ENCODE assay signal across 16 cellular contexts in genomic region chr6:48280035-48280434, GRCh38.
"Had no signal": no experiment of that assay in that cellular context is flagged by ENCODE, and none has a peak within 500 bp of the region (broad histone marks: within the 10 kb centered on the region; RNA-seq: fewer than 3 reads in every experiment).

No MANE protein-coding gene starts in this region.

- H3K4me3 ChIP-seq: pancreas, tibial artery, upper lobe of left lung, vagina had no signal

- H3K27ac ChIP-seq: foreskin keratinocyte, pancreas, tibial artery, upper lobe of left lung, vagina had no signal

- H3K27ac Mint-ChIP-seq: naive B cell; nephron; progenitor cell of endocrine pancreas; stimulated activated effector memory CD8-positive, alpha-beta T cell treated with anti-CD3 and anti-CD28 coated beads, Interleukin-12 subunit alpha, Interleukin-12 subunit beta, amount 100 ng/mL, for 72 hours had no signal

- DNase-seq: dermis blood vessel endothelial cell; foreskin keratinocyte; mesendoderm; naive B cell; occipital lobe; pancreas; right cardiac atrium; stimulated activated CD4-positive, alpha-beta T cell treated with anti-CD3 and anti-CD28 coated beads, Interleukin-4, amount 100 ng/mL, for 1 hour; stimulated activated CD8-positive, alpha-beta memory T cell treated with anti-CD3 and anti-CD28 coated beads, Interleukin-4, amount 100 ng/mL, for 48 hours; stimulated activated naive CD8-positive, alpha-beta T cell treated with anti-CD3 and anti-CD28 coated beads, Interleukin-15, Interleukin-2, amounts not matched to agents 100 U/mL and 50 U/mL, for 24 hours; tibial artery; upper lobe of left lung had no signal

- FAIRE-seq: pancreas had no signal

- H3K36me3 ChIP-seq: pancreas, tibial artery, upper lobe of left lung, vagina had no signal

- H3K36me3 Mint-ChIP-seq: naive B cell; stimulated activated effector memory CD8-positive, alpha-beta T cell treated with anti-CD3 and anti-CD28 coated beads, Interleukin-12 subunit alpha, Interleukin-12 subunit beta, amount 100 ng/mL, for 72 hours had no signal

- H3K9me3 ChIP-seq: pancreas, tibial artery, upper lobe of left lung, vagina had no signal

- H3K27me3 Mint-ChIP-seq: naive B cell, progenitor cell of endocrine pancreas had no signal

- H3K4me1 Mint-ChIP-seq: naive B cell; nephron; stimulated activated effector memory CD8-positive, alpha-beta T cell treated with anti-CD3 and anti-CD28 coated beads, Interleukin-12 subunit alpha, Interleukin-12 subunit beta, amount 100 ng/mL, for 72 hours had no signal

- H3K4me1 ChIP-seq: foreskin keratinocyte, pancreas, tibial artery, upper lobe of left lung, vagina had no signal

- H3K27me3 ChIP-seq: foreskin keratinocyte, pancreas, tibial artery, upper lobe of left lung, vagina had no signal

- H3K4me3 Mint-ChIP-seq: naive B cell; nephron; stimulated activated effector memory CD8-positive, alpha-beta T cell treated with anti-CD3 and anti-CD28 coated beads, Interleukin-12 subunit alpha, Interleukin-12 subunit beta, amount 100 ng/mL, for 72 hours had no signal

- H3K9me3 Mint-ChIP-seq: nephron had no signal
